Comparison of ENCODE assay signal across 24 cellular contexts in genomic region chr17:69954241-69954933, GRCh38.
DNase-seq lines count a peak whose midpoint lies in the region; ATAC-seq and TF ChIP-seq lines count a peak whose summit lies in the region.
"Had no signal": no experiment of that assay in that cellular context is flagged by ENCODE, and none has a peak within 500 bp of the region (broad histone marks: within the 10 kb centered on the region; RNA-seq: fewer than 3 reads in every experiment).

No MANE protein-coding gene starts in this region.

- no peak for TF ChIP-seq CTCF in RWPE2 (IDR thresholded peaks at IDR 0.05; ENCODE audit: poor library complexity, severe bottlenecking)
- TF ChIP-seq CTCF in colonic mucosa (IDR thresholded peaks at IDR 0.05): no peak

- H3K27me3 ChIP-seq in RWPE2 (ENCODE audit: insufficient read depth, poor library complexity, severe bottlenecking) (no peaks in the 10 kb centered on the region), colonic mucosa (no peaks in the 10 kb centered on the region)
- H3K27me3 ChIP-seq: BLaER1, Peyer's patch had no signal

- intact Hi-C loops in colonic mucosa (cut with DNase I): no loop called here

- peak; percentile 14 for DNase-seq in H4 (ENCODE audit: low spot score)
- peak; percentile 42 for DNase-seq in NCI-H1048 (lab: John Stamatoyannopoulos, UW)
- no peak for DNase-seq in RWPE2 (ENCODE audit: low spot score)
- peak; percentile 36 for DNase-seq in iris pigment epithelial cell (ENCODE audit: low read depth)
- no peak for DNase-seq in colonic mucosa
- no peak for DNase-seq in activated CD4-positive, alpha-beta T cell treated with anti-CD3 and anti-CD28 coated beads, Interleukin-2, amount 50 U/mL, for 48 hours
- DNase-seq in activated T-cell treated with anti-CD3 and anti-CD28 coated beads, Interleukin-2, amount 50 U/mL, for 1 hour: no peak
- DNase-seq: CD4-positive, alpha-beta T cell; COR-L47; DND-41; GDM1; HFFc6; Kasumi-1; MM.1S; NCI-H1092; NCI-H1436; NCI-H1930; NCI-H2227 treated with DMSO at 0.1 percent for 48 hours; NCI-H510A; NCI-H774; NK-92 treated with Interleukin-12 subunit alpha and Interleukin-12 subunit beta, amount 100 ng/mL, for 24 hours; Peyer's patch; SHP77 had no signal

- ATAC-seq in RWPE2 (ENCODE audit: low read depth): peak; percentile 44; the same call in 1 of the 3 replicates

- no peak overlapping the region for H3K27ac ChIP-seq in RWPE2 (ENCODE audit: poor library complexity, severe bottlenecking)
- no peak overlapping the region for H3K27ac ChIP-seq in colonic mucosa
- H3K27ac ChIP-seq: BLaER1, Peyer's patch had no signal

- H3K9me3 ChIP-seq in RWPE2 (ENCODE audit: severe bottlenecking): no peaks in the 10 kb centered on the region
- no peaks in the 10 kb centered on the region for H3K9me3 ChIP-seq in colonic mucosa
- H3K9me3 ChIP-seq: BLaER1, Peyer's patch had no signal

- H3K9ac ChIP-seq in colonic mucosa (ENCODE audit: low read depth in 2 of 2, low read length in 2 of 2): no peak overlapping the region
- H3K9ac ChIP-seq: BLaER1 had no signal

- H3K4me3 ChIP-seq in RWPE2 (ENCODE audit: severe bottlenecking): no peak overlapping the region
- no peak overlapping the region for H3K4me3 ChIP-seq in colonic mucosa
- H3K4me3 ChIP-seq: BLaER1, Peyer's patch had no signal

- H3K4me1 ChIP-seq in RWPE2 (ENCODE audit: insufficient read depth, poor library complexity, severe bottlenecking): peaks cover 11% of the 10 kb centered on the region
- H3K4me1 ChIP-seq in colonic mucosa: no peaks in the 10 kb centered on the region
- H3K4me1 ChIP-seq: BLaER1, Peyer's patch had no signal

- no peaks in the 10 kb centered on the region for H3K36me3 ChIP-seq in RWPE2 (ENCODE audit: low read depth)
- no peaks in the 10 kb centered on the region for H3K36me3 ChIP-seq in colonic mucosa
- H3K36me3 ChIP-seq: BLaER1, Peyer's patch had no signal

Comparison
In these comparisons a context has a peak if more than half of its experiments do, and no peak if none do; other contexts are left out.
1. DNase-seq: peak in H4 (single experiment), NCI-H1048 (single experiment) and iris pigment epithelial cell (single experiment); none in RWPE2 (single experiment), colonic mucosa (single experiment), activated CD4-positive, alpha-beta T cell treated with anti-CD3 and anti-CD28 coated beads, Interleukin-2, amount 50 U/mL, for 48 hours (0 of 2) and activated T-cell treated with anti-CD3 and anti-CD28 coated beads, Interleukin-2, amount 50 U/mL, for 1 hour (single experiment).